Comparison of ENCODE assay signal across 9 cellular contexts in genomic region chr5:90477073-90477472, GRCh38. TPM values are rescaled to one million over a fixed set of nuclear protein-coding genes. Genes with fewer than 3 reads are reported as not detected.
A peak's percentile ranks its signal among the peaks of the same experiment; 100 is the strongest.
DNase-seq lines count a peak whose midpoint lies in the region; ATAC-seq and TF ChIP-seq lines count a peak whose summit lies in the region.
"Had no signal": no experiment of that assay in that cellular context is flagged by ENCODE, and none has a peak within 500 bp of the region (broad histone marks: within the 10 kb centered on the region; RNA-seq: fewer than 3 reads in every experiment).

No MANE protein-coding gene starts in this region.

- no peak overlapping the region for H3K9ac ChIP-seq in iPS-15b (ENCODE audit: low read depth, low read length)

- H3K4me1 ChIP-seq in iPS-15b (ENCODE audit: control insufficient read depth, insufficient read depth, low read length) (peaks cover 18% of the 10 kb centered on the region), upper lobe of right lung (peaks cover 9% of the 10 kb centered on the region)

- POLR2A ChIA-PET in WTC11 (lab: Charles Lee): no interaction called here

- H3K36me3 ChIP-seq in iPS-15b (ENCODE audit: control insufficient read depth, insufficient read depth, low read length) (no peaks in the 10 kb centered on the region), upper lobe of right lung (no peaks in the 10 kb centered on the region)

- H3K9me3 Mint-ChIP-seq in stimulated activated naive CD8-positive, alpha-beta T cell treated with anti-CD3 and anti-CD28 coated beads, Interleukin-15, amount 100 ng/mL, for 72 hours: no peaks in the 10 kb centered on the region
- no peaks in the 10 kb centered on the region for H3K9me3 Mint-ChIP-seq in WTC11
- H3K9me3 Mint-ChIP-seq: naive B cell had no signal

- ATAC-seq in stimulated activated naive CD8-positive, alpha-beta T cell treated with anti-CD3 and anti-CD28 coated beads, Interleukin-15, amount 100 ng/mL, for 72 hours: no peak
- ATAC-seq in stimulated activated naive CD8-positive, alpha-beta T cell treated with anti-CD3 and anti-CD28 coated beads, Interleukin-15, Interleukin-2, amounts not matched to agents 100 U/mL and 50 U/mL, for 24 hours: no peak
- ATAC-seq in WTC11 (peak; percentile 21), upper lobe of right lung (no peak), HG02759 (IDR thresholded peaks at IDR 0.05; ENCODE audit: unreplicated experiment) (no peak)

- CTCF ChIA-PET in WTC11 (lab: Charles Lee): interaction anchor here (0.8 to 1.6 kb wide), 7 partner anchors 9 to 159 kb away, joined by 3 to 6 read pairs (median 3); no protein-coding TSS in a partner anchor

- no peaks in the 10 kb centered on the region; the same call in 1 of the 2 replicates for H3K36me3 Mint-ChIP-seq in WTC11
- H3K36me3 Mint-ChIP-seq: naive B cell had no signal

- no peaks in the 10 kb centered on the region for H3K27me3 Mint-ChIP-seq in stimulated activated naive CD8-positive, alpha-beta T cell treated with anti-CD3 and anti-CD28 coated beads, Interleukin-15, amount 100 ng/mL, for 72 hours
- no peaks in the 10 kb centered on the region for H3K27me3 Mint-ChIP-seq in WTC11 (ENCODE audit: low read depth)
- H3K27me3 Mint-ChIP-seq: naive B cell had no signal

- H3K4me1 Mint-ChIP-seq in stimulated activated naive CD8-positive, alpha-beta T cell treated with anti-CD3 and anti-CD28 coated beads, Interleukin-15, amount 100 ng/mL, for 72 hours: peaks cover 40% of the 10 kb centered on the region
- H3K4me1 Mint-ChIP-seq in WTC11: peaks cover 51% of the 10 kb centered on the region

- TF ChIP-seq CTCF in WTC11 (IDR thresholded peaks at IDR 0.05) (no peak), upper lobe of right lung (IDR thresholded peaks at IDR 0.05) (no peak)

- H3K4me3 Mint-ChIP-seq in stimulated activated naive CD8-positive, alpha-beta T cell treated with anti-CD3 and anti-CD28 coated beads, Interleukin-15, amount 100 ng/mL, for 72 hours: peak overlapping the region; percentile 27 to 36
- peak overlapping the region; percentile 81 for H3K4me3 Mint-ChIP-seq in WTC11

- H3K27ac ChIP-seq in upper lobe of right lung: no peak overlapping the region

- peak overlapping the region; percentile 88 for H3K4me3 ChIP-seq in iPS-15b (ENCODE audit: low read depth, low read length)
- peak overlapping the region; percentile 12 for H3K4me3 ChIP-seq in upper lobe of right lung

- no peaks in the 10 kb centered on the region for H3K27me3 ChIP-seq in iPS-15b (ENCODE audit: control insufficient read depth, insufficient read depth, low read length)
- H3K27me3 ChIP-seq in upper lobe of right lung: no peaks in the 10 kb centered on the region

- intact Hi-C loops in upper lobe of right lung (cut with DNase I): no loop called here

- H3K9me3 ChIP-seq in iPS-15b (ENCODE audit: control insufficient read depth, insufficient read depth, low read length) (no peaks in the 10 kb centered on the region), upper lobe of right lung (no peaks in the 10 kb centered on the region)

- H3K27ac Mint-ChIP-seq in stimulated activated naive CD8-positive, alpha-beta T cell treated with anti-CD3 and anti-CD28 coated beads, Interleukin-15, amount 100 ng/mL, for 72 hours: peak overlapping the region in 1 of 2 donors; percentile 27
- peak overlapping the region; percentile 78 for H3K27ac Mint-ChIP-seq in WTC11

- no peak for DNase-seq in stimulated activated naive CD8-positive, alpha-beta T cell treated with anti-CD3 and anti-CD28 coated beads, Interleukin-15, amount 100 ng/mL, for 72 hours
- no peak for DNase-seq in stimulated activated naive CD8-positive, alpha-beta T cell treated with anti-CD3 and anti-CD28 coated beads, Interleukin-15, Interleukin-2, amounts not matched to agents 100 U/mL and 50 U/mL, for 24 hours
- DNase-seq in WTC11 (ENCODE audit: low spot score) (peak; percentile 42), upper lobe of right lung (no peak), SK-N-DZ (ENCODE audit: low spot score) (no peak), hepatic stellate cell (ENCODE audit: low spot score) (no peak)
- DNase-seq: naive B cell had no signal

TF ChIP-seq in WTC11, 78 proteins besides CTCF, POLR2A, EP300 and RAD21 (continues in another document):
- no peak for TF ChIP-seq HMGXB4 (CRISPR knock-in tag; IDR thresholded peaks at IDR 0.05)
- no peak for TF ChIP-seq ZNF263 (CRISPR knock-in tag; IDR thresholded peaks at IDR 0.05; ENCODE audit: low read depth)
- no peak for TF ChIP-seq CBFB (CRISPR knock-in tag; IDR thresholded peaks at IDR 0.05; ENCODE audit: low read depth)
- TF ChIP-seq E2F4 (CRISPR knock-in tag; IDR thresholded peaks at IDR 0.05; ENCODE audit: borderline replicate concordance, low read depth): no peak
- no peak; the same call in 1 of the 2 replicates for TF ChIP-seq ZNF425 (CRISPR knock-in tag; conservative IDR thresholded peaks at IDR 0.05)
- no peak for TF ChIP-seq AR (CRISPR knock-in tag; IDR thresholded peaks at IDR 0.05)
- no peak; the same call in 1 of the 2 replicates for TF ChIP-seq SMAD3 (CRISPR knock-in tag; IDR thresholded peaks at IDR 0.05; ENCODE audit: borderline replicate concordance)
- TF ChIP-seq FOXK1 (CRISPR knock-in tag; IDR thresholded peaks at IDR 0.05): 0 out of 2 replicates have a peak, but pooled peaks have one; percentile 14
- TF ChIP-seq ZNF423 (CRISPR knock-in tag; IDR thresholded peaks at IDR 0.05): 0 out of 2 replicates have a peak, but pooled peaks have one; percentile 26

RNA-seq across cellular contexts. Expression of gene POLR3G, which starts 2.4 kb away (rescaled TPM):
- total RNA-seq in WTC11 (2021) (61.0 to 95.4 TPM (median 63.6 TPM) in 3 replicates), upper lobe of right lung (0.93 TPM)
- polyA plus RNA-seq in SK-N-DZ (2014; cell fraction: cytosol; rRNA removed): 8.1 and 16.0 TPM in 2 replicates
- 10.6 and 14.3 TPM in 2 replicates for polyA plus RNA-seq in SK-N-DZ (2014; cell fraction: nucleus; rRNA removed)

RNA-seq across cellular contexts. Expression of gene MBLAC2, which starts 2.5 kb away (rescaled TPM):
- total RNA-seq in WTC11 (2021) (5.9 to 6.4 TPM (median 6.3 TPM) in 3 replicates), upper lobe of right lung (4.5 TPM)
- polyA plus RNA-seq in SK-N-DZ (2014; cell fraction: cytosol; rRNA removed): 13.0 and 17.4 TPM in 2 replicates
- polyA plus RNA-seq in SK-N-DZ (2014; cell fraction: nucleus; rRNA removed): 8.1 and 10.7 TPM in 2 replicates

RNA-seq across cellular contexts. Expression of gene LYSMD3, which starts 52.3 kb away (rescaled TPM):
- 13.4 to 15.8 TPM (median 14.8 TPM) in 3 replicates for total RNA-seq in WTC11 (2021)
- 21.0 TPM for total RNA-seq in upper lobe of right lung
- 5.1 and 5.9 TPM in 2 replicates for polyA plus RNA-seq in SK-N-DZ (2014; cell fraction: cytosol; rRNA removed)
- polyA plus RNA-seq in SK-N-DZ (2014; cell fraction: nucleus; rRNA removed): 4.4 and 7.3 TPM in 2 replicates

Comparison
In these comparisons a context has a peak if more than half of its experiments do, and no peak if none do; other contexts are left out.
1. RNA of gene POLR3G, which starts 2.4 kb away (total RNA-seq): 61.0 to 95.4 TPM in WTC11; 0.93 TPM in upper lobe of right lung (single experiment); every median in the first group is over 10 times any median in the second.